In the genomic region with DNA sequence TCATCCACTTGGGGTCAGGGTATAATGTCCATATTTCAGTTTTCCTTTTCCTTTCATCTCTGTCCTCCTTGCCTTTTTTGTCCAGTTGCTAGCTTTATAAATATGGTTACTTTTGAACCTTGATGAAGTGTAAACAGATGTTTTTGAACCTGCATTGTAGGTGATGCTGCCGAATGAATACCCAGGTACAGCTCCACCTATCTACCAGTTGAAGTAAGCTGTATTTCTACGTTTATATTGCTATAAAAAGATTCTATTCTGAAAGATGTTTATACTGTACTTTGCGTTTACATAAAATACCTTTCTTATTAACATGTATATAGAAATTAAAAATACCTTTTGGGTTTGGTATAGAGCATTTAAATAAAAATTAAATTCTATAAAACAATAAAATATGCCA, we compare ENCODE assay signal across 18 cellular contexts. TPM values are rescaled to one million over a fixed set of nuclear protein-coding genes. Genes with fewer than 3 reads are reported as not detected.
DNase-seq lines count a peak whose midpoint lies in the region; ATAC-seq and TF ChIP-seq lines count a peak whose summit lies in the region.
"Had no signal": no experiment of that assay in that cellular context is flagged by ENCODE, and none has a peak within 500 bp of the region (broad histone marks: within the 10 kb centered on the region; RNA-seq: fewer than 3 reads in every experiment).

No MANE protein-coding gene starts in this region.

- peak; percentile 26 for DNase-seq in GM23338 (ENCODE audit: low spot score)
- no peak for DNase-seq in NB4 (ENCODE audit: low read depth)
- no peak for DNase-seq in Right ventricle myocardium inferior (ENCODE audit: missing footprints)
- DNase-seq in WERI-Rb-1: no peak
- DNase-seq in NCI-H2171 (lab: John Stamatoyannopoulos, UW): no peak
- DNase-seq in tibial artery: no peak
- DNase-seq: activated CD4-positive, alpha-beta memory T cell treated with anti-CD3 and anti-CD28 coated beads, Interleukin-2, amount 10 ng/mL, durations not matched to agents 7 days and 5 days; KBM-7; left ventricle myocardium inferior; NCI-H1417 treated with DMSO at 0.1 percent for 48 hours; NCI-H510A; stimulated activated CD4-positive, alpha-beta T cell treated with anti-CD3 and anti-CD28 coated beads, Interleukin-12 subunit alpha, Interleukin-12 subunit beta, amount 100 ng/mL, for 4 hours; stimulated activated naive CD4-positive, alpha-beta T cell; upper lobe of left lung had no signal

- H2AFZ ChIP-seq in GM23338 (no peak overlapping the region), neural cell (ENCODE audit: low read depth, low read length) (no peak overlapping the region)

- no peak overlapping the region for H3K4me3 ChIP-seq in GM23338
- peak overlapping the region; percentile 77 for H3K4me3 ChIP-seq in NB4 (ENCODE audit: low read depth, low read length)
- peak overlapping the region; percentile 86 for H3K4me3 ChIP-seq in neural cell (ENCODE audit: low read length)
- H3K4me3 ChIP-seq in WERI-Rb-1 (ENCODE audit: low read depth, low read length): no peak overlapping the region
- H3K4me3 ChIP-seq in tibial artery: no peak overlapping the region
- H3K4me3 ChIP-seq: BLaER1, left ventricle myocardium inferior had no signal

- H3K9me3 ChIP-seq in neural cell (ENCODE audit: low read length) (no peaks in the 10 kb centered on the region), WERI-Rb-1 (ENCODE audit: severe bottlenecking) (peaks cover 3% of the 10 kb centered on the region), tibial artery (no peaks in the 10 kb centered on the region)
- H3K9me3 ChIP-seq: left ventricle myocardium inferior had no signal

- H3K36me3 Mint-ChIP-seq in GM23338 (ENCODE audit: low read depth): peaks cover 31% of the 10 kb centered on the region
- H3K36me3 Mint-ChIP-seq in brain: peaks cover 36% of the 10 kb centered on the region

- H3K9ac ChIP-seq in neural cell (ENCODE audit: low read length): no peak overlapping the region
- H3K9ac ChIP-seq: BLaER1 had no signal

- ATAC-seq in GM23338 (no peak), Right ventricle myocardium inferior (no peak)

- H3K4me2 ChIP-seq in GM23338 (peak overlapping the region; percentile 77), neural cell (ENCODE audit: low read length) (peak overlapping the region; percentile 50)
- H3K4me2 ChIP-seq: BLaER1 had no signal

- TF ChIP-seq POLR2A in NB4 (IDR thresholded peaks at IDR 0.05; ENCODE audit: extremely low read depth, insufficient read length): no peak

- H3K4me1 ChIP-seq in GM23338 (ENCODE audit: insufficient read depth) (peaks cover 11% of the 10 kb centered on the region), tibial artery (peaks cover 0 to 16% (median 3%) of the 10 kb centered on the region in 4 donors)
- H3K4me1 ChIP-seq: BLaER1 had no signal

- H3K36me3 ChIP-seq in GM23338 (ENCODE audit: insufficient read depth) (peaks cover 7% of the 10 kb centered on the region; the same call in 1 of the 2 replicates), neural cell (ENCODE audit: insufficient read depth, low read length) (no peaks in the 10 kb centered on the region), WERI-Rb-1 (peaks cover 6% of the 10 kb centered on the region), tibial artery (peaks cover 0 to 13% (median 6%) of the 10 kb centered on the region in 3 donors)

- H3K4me3 Mint-ChIP-seq in GM23338: peak overlapping the region; percentile 94
- H3K4me3 Mint-ChIP-seq in brain: peak overlapping the region; percentile 29 to 97 (median 89)
- H3K4me3 Mint-ChIP-seq: activated CD4-positive, alpha-beta memory T cell treated with anti-CD3 and anti-CD28 coated beads, Interleukin-2, amount 10 ng/mL, durations not matched to agents 7 days and 5 days had no signal

- H3K27ac Mint-ChIP-seq in GM23338 (peak overlapping the region; percentile 25; the same call in 1 of the 2 replicates), brain (peak overlapping the region in 2 of 5 experiments; percentile 74 to 98)
- H3K27ac Mint-ChIP-seq: activated CD4-positive, alpha-beta memory T cell treated with anti-CD3 and anti-CD28 coated beads, Interleukin-2, amount 10 ng/mL, durations not matched to agents 7 days and 5 days had no signal

- no peak overlapping the region for H3K27ac ChIP-seq in GM23338 (ENCODE audit: low read depth)
- no peak overlapping the region for H3K27ac ChIP-seq in neural cell (ENCODE audit: low read length)
- H3K27ac ChIP-seq in WERI-Rb-1: no peak overlapping the region
- H3K27ac ChIP-seq in tibial artery: no peak overlapping the region
- H3K27ac ChIP-seq: BLaER1, left ventricle myocardium inferior, upper lobe of left lung had no signal

- TF ChIP-seq EP300 in neural cell (conservative IDR thresholded peaks at IDR 0.05; ENCODE audit: poor library complexity, severe bottlenecking): no peak

- H4K20me1 ChIP-seq in GM23338 (replicated peaks; ENCODE audit: insufficient read depth) (no peaks in the 10 kb centered on the region), neural cell (ENCODE audit: insufficient read depth) (no peaks in the 10 kb centered on the region)
- H4K20me1 ChIP-seq: BLaER1 had no signal

- TF ChIP-seq CTCF in GM23338 (conservative IDR thresholded peaks at IDR 0.05; ENCODE audit: low read depth in 2 of 2) (peak; percentile 51 to 58), NB4 (IDR thresholded peaks at IDR 0.05; ENCODE audit: low read depth, low read length) (no peak), brain (conservative IDR thresholded peaks at IDR 0.05) (peak in 1 of 2 experiments; percentile 42), neural cell (IDR thresholded peaks at IDR 0.05; ENCODE audit: poor library complexity, severe bottlenecking) (peak; percentile 43), WERI-Rb-1 (IDR thresholded peaks at IDR 0.05; ENCODE audit: low read depth, low read length) (no peak), tibial artery (IDR thresholded peaks at IDR 0.05) (no peak)

- peaks cover 2% of the 10 kb centered on the region for H3K27me3 Mint-ChIP-seq in GM23338 (ENCODE audit: insufficient read depth, low read depth, poor library complexity)
- peaks cover 17% of the 10 kb centered on the region for H3K27me3 Mint-ChIP-seq in brain

- H3F3A ChIP-seq in GM23338 (replicated peaks; ENCODE audit: low read depth) (0 out of 2 replicates have a peak, but pooled peaks cover 8% of the 10 kb centered on the region), neural cell (ENCODE audit: insufficient read depth, low read length, poor library complexity, severe bottlenecking) (no peaks in the 10 kb centered on the region)

- intact Hi-C loops in Right ventricle myocardium inferior (cut with DNase I): loop anchor here (10.0 kb wide), 2 partner anchors 56 to 64 kb away; no protein-coding TSS in a partner anchor
- intact Hi-C loops in tibial artery (cut with DNase I; ENCODE audit: low total_unique reads): loop anchor here (10.0 kb wide), 2 partner anchors 56 to 74 kb away; no protein-coding TSS in a partner anchor

- H3K4me1 Mint-ChIP-seq in GM23338 (peaks cover 20% of the 10 kb centered on the region), brain (peaks cover 41% of the 10 kb centered on the region)

- no peaks in the 10 kb centered on the region for H3K9me3 Mint-ChIP-seq in GM23338
- peaks cover 6 to 14% (median 12%) of the 10 kb centered on the region in 5 experiments for H3K9me3 Mint-ChIP-seq in brain

- H3K9me2 ChIP-seq in GM23338 (ENCODE audit: insufficient read depth): no peaks in the 10 kb centered on the region
- H3K9me2 ChIP-seq in neural cell (ENCODE audit: insufficient read depth, low read length): no peaks in the 10 kb centered on the region

- H3K27me3 ChIP-seq in GM23338 (ENCODE audit: insufficient read depth) (no peaks in the 10 kb centered on the region), neural cell (ENCODE audit: insufficient read depth, low read depth, low read length) (no peaks in the 10 kb centered on the region), WERI-Rb-1 (ENCODE audit: insufficient read depth, low read depth, severe bottlenecking) (no peaks in the 10 kb centered on the region), tibial artery (peaks cover 0 to 2% of the 10 kb centered on the region in 2 donors)
- H3K27me3 ChIP-seq: upper lobe of left lung had no signal

- H3K79me2 ChIP-seq in GM23338 (replicated peaks; ENCODE audit: insufficient read depth) (peaks cover 25% of the 10 kb centered on the region), neural cell (replicated peaks; ENCODE audit: insufficient read depth, low read length) (no peaks in the 10 kb centered on the region)

- no peak for TF ChIP-seq RAD21 in neural cell (conservative IDR thresholded peaks at IDR 0.05)

TF ChIP-seq in neural cell, 6 proteins besides CTCF, POLR2A, EP300 and RAD21 (continues in another document):
- no peak for TF ChIP-seq TAF1 (IDR thresholded peaks at IDR 0.05; ENCODE audit: low read depth)
- no peak for TF ChIP-seq EZH2 (IDR thresholded peaks at IDR 0.05; ENCODE audit: borderline replicate concordance, insufficient read depth, low read length, poor library complexity, severe bottlenecking)
- no peak for TF ChIP-seq MXI1 (conservative IDR thresholded peaks at IDR 0.05; ENCODE audit: poor library complexity, severe bottlenecking)
- TF ChIP-seq POLR2AphosphoS5 (IDR thresholded peaks at IDR 0.05): no peak
- no peak for TF ChIP-seq SMC3 (conservative IDR thresholded peaks at IDR 0.05; ENCODE audit: poor library complexity)

RNA-seq across cellular contexts. Expression of gene IMPACT, which starts 2.2 kb away (rescaled TPM):
- total RNA-seq in GM23338 (2014; rRNA removed; shearing (Covaris generic)): 42.1 and 46.6 TPM in 2 replicates
- 43.8 and 47.6 TPM in 2 replicates for polyA plus RNA-seq in GM23338 (2016; fragmentation: Nextera tagmentation; extraction: Ambion mirVana)
- 11.0 TPM for polyA plus RNA-seq in brain (ENCODE audit: insufficient read depth, low read depth, low replicate concordance)
- 25.2 and 31.1 TPM in 2 replicates for polyA plus RNA-seq in neural cell
- polyA minus RNA-seq in neural cell: 24.8 and 31.4 TPM in 2 replicates
- total RNA-seq in Right ventricle myocardium inferior: 19.8 TPM

RNA-seq across cellular contexts. Expression of gene OSBPL1A, which starts 31.1 kb away (rescaled TPM):
- 64.8 and 71.4 TPM in 2 replicates for total RNA-seq in GM23338 (2014; rRNA removed; shearing (Covaris generic))
- polyA plus RNA-seq in GM23338 (2016; fragmentation: Nextera tagmentation; extraction: Ambion mirVana) (55.6 and 67.5 TPM in 2 replicates), brain (ENCODE audit: insufficient read depth, low read depth, low replicate concordance) (47.2 TPM), neural cell (19.2 and 24.9 TPM in 2 replicates)
- 25.1 and 34.5 TPM in 2 replicates for polyA minus RNA-seq in neural cell
- total RNA-seq in Right ventricle myocardium inferior: 78.9 TPM

RNA-seq across cellular contexts. Expression of gene HRH4, which starts 31.7 kb away (rescaled TPM):
- total RNA-seq in GM23338 (2014; rRNA removed; shearing (Covaris generic)): 0.17 TPM in 1 of 2 replicates, not detected in the other
- polyA plus RNA-seq in GM23338 (2016; fragmentation: Nextera tagmentation; extraction: Ambion mirVana) (0.07 TPM in 1 of 2 replicates, not detected in the other), brain (ENCODE audit: insufficient read depth, low read depth, low replicate concordance) (not detected), neural cell (0.12 TPM in 1 of 2 replicates, not detected in the other)
- polyA minus RNA-seq in neural cell: not detected in 2 replicates
- 0.19 TPM for total RNA-seq in Right ventricle myocardium inferior
- total RNA-seq: pulmonary artery endothelial cell had no signal

Comparison
In these comparisons a context has a peak if more than half of its experiments do, and no peak if none do; other contexts are left out.
1. H3K4me3 ChIP-seq: peak in NB4 (single experiment) and neural cell (single experiment); none in GM23338 (single experiment), WERI-Rb-1 (single experiment) and tibial artery (0 of 2).
2. CTCF ChIP-seq: peak in GM23338 (2 of 2) and neural cell (single experiment); none in NB4 (single experiment), WERI-Rb-1 (single experiment) and tibial artery (0 of 2).